Comparison of ENCODE assay signal across 9 cellular contexts in genomic region chr12:62730649-62731377, GRCh38.
A peak's percentile ranks its signal among the peaks of the same experiment; 100 is the strongest.
DNase-seq lines count a peak whose midpoint lies in the region; ATAC-seq and TF ChIP-seq lines count a peak whose summit lies in the region.
"Had no signal": no experiment of that assay in that cellular context is flagged by ENCODE, and none has a peak within 500 bp of the region (broad histone marks: within the 10 kb centered on the region; RNA-seq: fewer than 3 reads in every experiment).

No MANE protein-coding gene starts in this region.

- peaks cover 0 to 15% of the 10 kb centered on the region in 2 donors for H3K4me1 ChIP-seq in ascending aorta

- H3K36me3 ChIP-seq in ascending aorta = no peaks in the 10 kb centered on the region

- H3K9me3 Mint-ChIP-seq in activated CD4-positive, alpha-beta T cell treated with anti-CD3 and anti-CD28 coated beads for 36 hours (ENCODE audit: low read depth) = no peaks in the 10 kb centered on the region
- H3K9me3 Mint-ChIP-seq: activated CD4-positive, alpha-beta memory T cell treated with anti-CD3 and anti-CD28 coated beads for 36 hours had no signal

- H3K27me3 Mint-ChIP-seq in activated CD4-positive, alpha-beta T cell treated with anti-CD3 and anti-CD28 coated beads for 36 hours = no peaks in the 10 kb centered on the region

- H3K9me3 ChIP-seq in ascending aorta = no peaks in the 10 kb centered on the region

- peak overlapping the region; percentile 54 to 72 for H3K27ac ChIP-seq in ascending aorta

- peaks cover 4% of the 10 kb centered on the region for H3K4me1 Mint-ChIP-seq in activated CD4-positive, alpha-beta T cell treated with anti-CD3 and anti-CD28 coated beads for 36 hours

- H3K36me3 Mint-ChIP-seq in activated CD4-positive, alpha-beta T cell treated with anti-CD3 and anti-CD28 coated beads for 36 hours (ENCODE audit: low read depth) = no peaks in the 10 kb centered on the region
- H3K36me3 Mint-ChIP-seq: activated CD4-positive, alpha-beta memory T cell treated with anti-CD3 and anti-CD28 coated beads for 36 hours had no signal

- no peak overlapping the region for H3K4me3 Mint-ChIP-seq in activated CD4-positive, alpha-beta T cell treated with anti-CD3 and anti-CD28 coated beads for 36 hours
- H3K4me3 Mint-ChIP-seq: activated CD4-positive, alpha-beta memory T cell treated with anti-CD3 and anti-CD28 coated beads for 36 hours had no signal

- ATAC-seq in HG03135 (IDR thresholded peaks at IDR 0.05; ENCODE audit: unreplicated experiment) = no peak
- ATAC-seq in GM19351 (IDR thresholded peaks at IDR 0.05; ENCODE audit: unreplicated experiment) = no peak
- no peak for ATAC-seq in activated CD4-positive, alpha-beta T cell treated with anti-CD3 and anti-CD28 coated beads for 36 hours

- TF ChIP-seq CTCF in AG09319 (IDR thresholded peaks at IDR 0.05; ENCODE audit: low read depth, low read length) (no peak), ascending aorta (IDR thresholded peaks at IDR 0.05) (no peak)

- peak overlapping the region; percentile 24 to 54 for H3K4me3 ChIP-seq in ascending aorta

- CTCF ChIA-PET in activated CD4-positive, alpha-beta T cell treated with anti-CD3 and anti-CD28 coated beads for 36 hours (lab: Charles Lee) = no interaction called here

- POLR2A ChIA-PET in activated CD4-positive, alpha-beta T cell treated with anti-CD3 and anti-CD28 coated beads for 36 hours (lab: Charles Lee) = no interaction called here

- DNase-seq in AG09319 (ENCODE audit: extremely low read depth, low read depth) (peak; percentile 82), HT1080 (ENCODE audit: low read depth) (peak; percentile 80), ascending aorta (ENCODE audit: low spot score in 2 of 2) (no peak), kidney glomerular epithelial cell (lab: John Stamatoyannopoulos, UW) (peak; percentile 47)
- no peak for DNase-seq in activated CD4-positive, alpha-beta T cell treated with anti-CD3 and anti-CD28 coated beads for 36 hours
- no peak for DNase-seq in effector CD8-positive, alpha-beta T cell (lab: John Stamatoyannopoulos, UW)
- DNase-seq: activated CD4-positive, alpha-beta memory T cell treated with anti-CD3 and anti-CD28 coated beads for 36 hours had no signal

- intact Hi-C loops in ascending aorta (cut with DNase I) = loop anchor here (2.0 kb wide), 1 partner anchor 64 kb away; no protein-coding TSS in a partner anchor
- intact Hi-C loops in activated CD4-positive, alpha-beta T cell treated with anti-CD3 and anti-CD28 coated beads for 36 hours (cut with DNase I, micrococcal nuclease) = no loop called here

- no peaks in the 10 kb centered on the region for H3K27me3 ChIP-seq in ascending aorta

- H3K27ac Mint-ChIP-seq in activated CD4-positive, alpha-beta T cell treated with anti-CD3 and anti-CD28 coated beads for 36 hours = no peak overlapping the region
- H3K27ac Mint-ChIP-seq: activated CD4-positive, alpha-beta memory T cell treated with anti-CD3 and anti-CD28 coated beads for 36 hours had no signal

Comparison
In these comparisons a context has a peak if more than half of its experiments do, and no peak if none do; other contexts are left out.
1. DNase-seq: peak in AG09319 (single experiment), HT1080 (single experiment) and kidney glomerular epithelial cell (single experiment); none in ascending aorta (0 of 2), activated CD4-positive, alpha-beta T cell treated with anti-CD3 and anti-CD28 coated beads for 36 hours (single experiment) and effector CD8-positive, alpha-beta T cell (single experiment).